Comparison of ENCODE assay signal across 3 cellular contexts in genomic region chr1:53686371-53687267, GRCh38.
TF ChIP-seq lines count a peak whose summit lies in the region.

No MANE protein-coding gene starts in this region.

TF ChIP-seq in GM23338, 12 proteins besides CTCF, POLR2A, EP300 and RAD21 (continues in another document):
- TF ChIP-seq, protein P1, sequence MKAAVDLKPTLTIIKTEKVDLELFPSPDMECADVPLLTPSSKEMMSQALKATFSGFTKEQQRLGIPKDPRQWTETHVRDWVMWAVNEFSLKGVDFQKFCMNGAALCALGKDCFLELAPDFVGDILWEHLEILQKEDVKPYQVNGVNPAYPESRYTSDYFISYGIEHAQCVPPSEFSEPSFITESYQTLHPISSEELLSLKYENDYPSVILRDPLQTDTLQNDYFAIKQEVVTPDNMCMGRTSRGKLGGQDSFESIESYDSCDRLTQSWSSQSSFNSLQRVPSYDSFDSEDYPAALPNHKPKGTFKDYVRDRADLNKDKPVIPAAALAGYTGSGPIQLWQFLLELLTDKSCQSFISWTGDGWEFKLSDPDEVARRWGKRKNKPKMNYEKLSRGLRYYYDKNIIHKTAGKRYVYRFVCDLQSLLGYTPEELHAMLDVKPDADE (IDR thresholded peaks at IDR 0.05): no peak
- TF ChIP-seq NANOG (IDR thresholded peaks at IDR 0.05; ENCODE audit: borderline replicate concordance): no peak
- TF ChIP-seq, protein P2, sequence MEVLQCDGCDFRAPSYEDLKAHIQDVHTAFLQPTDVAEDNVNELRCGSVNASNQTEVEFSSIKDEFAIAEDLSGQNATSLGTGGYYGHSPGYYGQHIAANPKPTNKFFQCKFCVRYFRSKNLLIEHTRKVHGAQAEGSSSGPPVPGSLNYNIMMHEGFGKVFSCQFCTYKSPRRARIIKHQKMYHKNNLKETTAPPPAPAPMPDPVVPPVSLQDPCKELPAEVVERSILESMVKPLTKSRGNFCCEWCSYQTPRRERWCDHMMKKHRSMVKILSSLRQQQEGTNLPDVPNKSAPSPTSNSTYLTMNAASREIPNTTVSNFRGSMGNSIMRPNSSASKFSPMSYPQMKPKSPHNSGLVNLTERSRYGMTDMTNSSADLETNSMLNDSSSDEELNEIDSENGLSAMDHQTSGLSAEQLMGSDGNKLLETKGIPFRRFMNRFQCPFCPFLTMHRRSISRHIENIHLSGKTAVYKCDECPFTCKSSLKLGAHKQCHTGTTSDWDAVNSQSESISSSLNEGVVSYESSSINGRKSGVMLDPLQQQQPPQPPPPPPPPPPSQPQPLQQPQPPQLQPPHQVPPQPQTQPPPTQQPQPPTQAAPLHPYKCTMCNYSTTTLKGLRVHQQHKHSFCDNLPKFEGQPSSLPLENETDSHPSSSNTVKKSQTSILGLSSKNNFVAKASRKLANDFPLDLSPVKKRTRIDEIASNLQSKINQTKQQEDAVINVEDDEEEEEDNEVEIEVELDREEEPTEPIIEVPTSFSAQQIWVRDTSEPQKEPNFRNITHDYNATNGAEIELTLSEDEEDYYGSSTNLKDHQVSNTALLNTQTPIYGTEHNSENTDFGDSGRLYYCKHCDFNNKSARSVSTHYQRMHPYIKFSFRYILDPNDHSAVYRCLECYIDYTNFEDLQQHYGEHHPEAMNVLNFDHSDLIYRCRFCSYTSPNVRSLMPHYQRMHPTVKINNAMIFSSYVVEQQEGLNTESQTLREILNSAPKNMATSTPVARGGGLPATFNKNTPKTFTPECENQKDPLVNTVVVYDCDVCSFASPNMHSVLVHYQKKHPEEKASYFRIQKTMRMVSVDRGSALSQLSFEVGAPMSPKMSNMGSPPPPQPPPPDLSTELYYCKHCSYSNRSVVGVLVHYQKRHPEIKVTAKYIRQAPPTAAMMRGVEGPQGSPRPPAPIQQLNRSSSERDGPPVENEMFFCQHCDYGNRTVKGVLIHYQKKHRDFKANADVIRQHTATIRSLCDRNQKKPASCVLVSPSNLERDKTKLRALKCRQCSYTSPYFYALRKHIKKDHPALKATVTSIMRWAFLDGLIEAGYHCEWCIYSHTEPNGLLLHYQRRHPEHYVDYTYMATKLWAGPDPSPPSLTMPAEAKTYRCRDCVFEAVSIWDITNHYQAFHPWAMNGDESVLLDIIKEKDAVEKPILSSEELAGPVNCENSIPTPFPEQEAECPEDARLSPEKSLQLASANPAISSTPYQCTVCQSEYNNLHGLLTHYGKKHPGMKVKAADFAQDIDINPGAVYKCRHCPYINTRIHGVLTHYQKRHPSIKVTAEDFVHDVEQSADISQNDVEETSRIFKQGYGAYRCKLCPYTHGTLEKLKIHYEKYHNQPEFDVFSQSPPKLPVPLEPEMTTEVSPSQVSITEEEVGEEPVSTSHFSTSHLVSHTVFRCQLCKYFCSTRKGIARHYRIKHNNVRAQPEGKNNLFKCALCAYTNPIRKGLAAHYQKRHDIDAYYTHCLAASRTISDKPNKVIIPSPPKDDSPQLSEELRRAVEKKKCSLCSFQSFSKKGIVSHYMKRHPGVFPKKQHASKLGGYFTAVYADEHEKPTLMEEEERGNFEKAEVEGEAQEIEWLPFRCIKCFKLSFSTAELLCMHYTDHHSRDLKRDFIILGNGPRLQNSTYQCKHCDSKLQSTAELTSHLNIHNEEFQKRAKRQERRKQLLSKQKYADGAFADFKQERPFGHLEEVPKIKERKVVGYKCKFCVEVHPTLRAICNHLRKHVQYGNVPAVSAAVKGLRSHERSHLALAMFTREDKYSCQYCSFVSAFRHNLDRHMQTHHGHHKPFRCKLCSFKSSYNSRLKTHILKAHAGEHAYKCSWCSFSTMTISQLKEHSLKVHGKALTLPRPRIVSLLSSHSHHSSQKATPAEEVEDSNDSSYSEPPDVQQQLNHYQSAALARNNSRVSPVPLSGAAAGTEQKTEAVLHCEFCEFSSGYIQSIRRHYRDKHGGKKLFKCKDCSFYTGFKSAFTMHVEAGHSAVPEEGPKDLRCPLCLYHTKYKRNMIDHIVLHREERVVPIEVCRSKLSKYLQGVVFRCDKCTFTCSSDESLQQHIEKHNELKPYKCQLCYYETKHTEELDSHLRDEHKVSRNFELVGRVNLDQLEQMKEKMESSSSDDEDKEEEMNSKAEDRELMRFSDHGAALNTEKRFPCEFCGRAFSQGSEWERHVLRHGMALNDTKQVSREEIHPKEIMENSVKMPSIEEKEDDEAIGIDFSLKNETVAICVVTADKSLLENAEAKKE (CRISPR knock-in tag; IDR thresholded peaks at IDR 0.05): no peak
- no peak for TF ChIP-seq JUNB (IDR thresholded peaks at IDR 0.05; ENCODE audit: unreplicated experiment)
- no peak for TF ChIP-seq ZNF331 (CRISPR knock-in tag; IDR thresholded peaks at IDR 0.05; ENCODE audit: low read depth)

TF ChIP-seq in SK-N-SH treated with all-trans-retinoic acid at 6 μM for 48 hours, 23 proteins besides CTCF, POLR2A, EP300 and RAD21:
- TF ChIP-seq, protein P3, sequence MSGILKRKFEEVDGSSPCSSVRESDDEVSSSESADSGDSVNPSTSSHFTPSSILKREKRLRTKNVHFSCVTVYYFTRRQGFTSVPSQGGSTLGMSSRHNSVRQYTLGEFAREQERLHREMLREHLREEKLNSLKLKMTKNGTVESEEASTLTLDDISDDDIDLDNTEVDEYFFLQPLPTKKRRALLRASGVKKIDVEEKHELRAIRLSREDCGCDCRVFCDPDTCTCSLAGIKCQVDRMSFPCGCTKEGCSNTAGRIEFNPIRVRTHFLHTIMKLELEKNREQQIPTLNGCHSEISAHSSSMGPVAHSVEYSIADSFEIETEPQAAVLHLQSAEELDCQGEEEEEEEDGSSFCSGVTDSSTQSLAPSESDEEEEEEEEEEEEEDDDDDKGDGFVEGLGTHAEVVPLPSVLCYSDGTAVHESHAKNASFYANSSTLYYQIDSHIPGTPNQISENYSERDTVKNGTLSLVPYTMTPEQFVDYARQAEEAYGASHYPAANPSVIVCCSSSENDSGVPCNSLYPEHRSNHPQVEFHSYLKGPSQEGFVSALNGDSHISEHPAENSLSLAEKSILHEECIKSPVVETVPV (CRISPR knock-in tag; IDR thresholded peaks at IDR 0.05): no peak
- TF ChIP-seq PPARA (CRISPR knock-in tag; IDR thresholded peaks at IDR 0.05; ENCODE audit: borderline replicate concordance): no peak
- peak; percentile 95 for TF ChIP-seq ZFP3 (CRISPR knock-in tag; IDR thresholded peaks at IDR 0.05)
- peak; percentile 89 for TF ChIP-seq ZNF70 (CRISPR knock-in tag; IDR thresholded peaks at IDR 0.05)

TF ChIP-seq in H1, 55 proteins besides CTCF, POLR2A, EP300 and RAD21:
- TF ChIP-seq BRCA1 (IDR thresholded peaks at IDR 0.05; ENCODE audit: low read depth, low read length) (no peak), KDM1A (IDR thresholded peaks at IDR 0.05; ENCODE audit: borderline replicate concordance, low read length) (peak; percentile 16; the same call in 1 of the 2 replicates), SUZ12 (IDR thresholded peaks at IDR 0.05; ENCODE audit: low read length) (no peak)
